Comparison of ENCODE assay signal across 22 cellular contexts in genomic region chr3:184384342-184384741, GRCh38. TPM values are rescaled to one million over a fixed set of nuclear protein-coding genes. Genes with fewer than 3 reads are reported as not detected.
"Had no signal": no experiment of that assay in that cellular context is flagged by ENCODE, and none has a peak within 500 bp of the region (broad histone marks: within the 10 kb centered on the region; RNA-seq: fewer than 3 reads in every experiment).

No MANE protein-coding gene starts in this region.

- ATAC-seq: esophagus mucosa; gastrocnemius medialis; left ventricle myocardium superior; lower lobe of right lung; naive thymus-derived CD8-positive, alpha-beta T cell; pancreas; right lobe of liver; stimulated activated naive B cell treated with anti-CD40 and anti-IgM and Interleukin-4, amounts not matched to agents 10 μg/mL and 1 μg/mL and 100 μg/mL, for 72 hours; upper lobe of right lung had no signal

- H3K27ac ChIP-seq: epithelial cell of prostate, gastrocnemius medialis, lower lobe of right lung, pancreas, right lobe of liver, transverse colon, upper lobe of right lung, uterus had no signal

- DNase-seq: cortex of kidney; effector CD4-positive, alpha-beta T cell; foreskin fibroblast; gastrocnemius medialis; left ventricle myocardium superior; lower lobe of right lung; naive thymus-derived CD8-positive, alpha-beta T cell; nephron progenitor cell; small intestine; stimulated activated CD4-positive, alpha-beta T cell treated with anti-CD3 and anti-CD28 coated beads, Interleukin-15, amount 100 ng/mL, for 24 hours; stimulated activated CD4-positive, alpha-beta T cell treated with anti-CD3 and anti-CD28 coated beads, Interleukin-2, amount 100 ng/mL, for 48 hours; stimulated activated naive B cell treated with anti-CD40 and anti-IgM and Interleukin-4, amounts not matched to agents 10 μg/mL and 1 μg/mL and 100 μg/mL, for 72 hours; transverse colon; upper lobe of right lung; uterus had no signal

RNA-seq across cellular contexts. Expression of gene CHRD, which starts 4.5 kb away (rescaled TPM):
- total RNA-seq: naive thymus-derived CD8-positive, alpha-beta T cell had no signal

RNA-seq across cellular contexts. Expression of gene THPO, which starts 6.3 kb away (rescaled TPM):
- total RNA-seq: esophagus mucosa; glomerular endothelial cell; myocyte; naive thymus-derived CD8-positive, alpha-beta T cell; occipital lobe; transverse colon had no signal
